Comparison of ENCODE assay signal across 8 cellular contexts in the genomic region with DNA sequence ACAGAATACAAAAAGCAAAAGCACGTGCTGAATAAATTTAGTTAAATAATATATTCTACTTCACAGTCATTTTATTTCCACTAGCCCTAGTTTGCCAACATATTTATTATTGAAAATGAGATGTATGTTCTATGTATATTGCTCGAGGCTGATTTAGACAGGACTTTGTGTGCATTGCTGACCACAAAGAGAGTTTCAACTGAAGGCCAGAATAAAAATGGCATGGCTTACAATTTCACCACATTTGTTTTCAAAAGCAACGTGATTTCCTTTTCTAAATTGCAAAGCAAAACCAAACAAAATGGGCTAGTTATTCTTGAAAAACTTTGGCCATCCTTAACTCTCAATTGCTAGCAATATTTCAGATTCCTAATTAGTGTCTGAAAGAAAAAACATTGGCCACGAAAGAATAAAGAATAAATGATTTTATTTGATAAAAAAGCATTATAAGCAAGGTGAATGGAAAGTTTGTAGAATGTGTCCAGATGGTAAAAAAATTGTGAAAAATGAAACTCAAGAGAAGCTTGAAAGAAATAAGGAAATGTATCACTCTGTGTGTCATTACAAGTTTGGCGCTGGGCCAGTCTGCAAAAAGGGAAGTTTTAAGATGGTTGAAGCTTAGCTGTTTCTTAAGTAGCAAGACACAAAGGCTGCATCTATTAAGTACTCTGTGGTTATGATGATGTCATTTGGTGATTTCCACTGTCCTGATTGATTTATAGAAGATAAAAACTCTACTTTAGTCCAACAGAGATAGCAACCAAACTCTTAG.
DNase-seq lines count a peak whose midpoint lies in the region; ATAC-seq and TF ChIP-seq lines count a peak whose summit lies in the region.

No MANE protein-coding gene starts in this region.

- no peak for TF ChIP-seq CTCF in colonic mucosa (IDR thresholded peaks at IDR 0.05)

- DNase-seq in activated CD4-positive, alpha-beta T cell treated with anti-CD3 and anti-CD28 coated beads, Interleukin-2, amount 50 U/mL, for 24 hours (ENCODE audit: low read depth in 1 of 2, low spot score in 1 of 2), result peak; percentile 10 to 59
- DNase-seq in activated CD4-positive, alpha-beta T cell treated with anti-CD3 and anti-CD28 coated beads, Interleukin-2, amount 50 U/mL, for 1 hour, result no peak
- peak; percentile 100 for DNase-seq in NOMO-1 treated with DMSO at 0.1 percent for 48 hours (lab: John Stamatoyannopoulos, UW; ENCODE audit: unreplicated experiment)
- peak; percentile 33 for DNase-seq in colonic mucosa
- DNase-seq in stimulated activated CD4-positive, alpha-beta T cell treated with anti-CD3 and anti-CD28 coated beads, Interleukin-12 subunit alpha, Interleukin-12 subunit beta, amount 100 ng/mL, for 24 hours (ENCODE audit: low read depth in 2 of 2), result peak; percentile 36 to 79
- DNase-seq in activated gamma-delta T cell (lab: John Stamatoyannopoulos, UW), result no peak
- no peak for DNase-seq in NCI-H2227 treated with DMSO at 0.1 percent for 48 hours (lab: John Stamatoyannopoulos, UW)

- no peaks in the 10 kb centered on the region for H3K36me3 ChIP-seq in colonic mucosa

- no peak overlapping the region for H3K9ac ChIP-seq in colonic mucosa (ENCODE audit: low read depth in 2 of 2, low read length in 2 of 2)

- ATAC-seq in HG02884 (IDR thresholded peaks at IDR 0.05; ENCODE audit: unreplicated experiment), result peak; percentile 95

- H3K27me3 ChIP-seq in colonic mucosa, result no peaks in the 10 kb centered on the region

- no peak overlapping the region for H3K4me3 ChIP-seq in colonic mucosa

- H3K4me1 ChIP-seq in colonic mucosa, result no peaks in the 10 kb centered on the region

- H3K9me3 ChIP-seq in colonic mucosa, result no peaks in the 10 kb centered on the region

- intact Hi-C loops in colonic mucosa (cut with DNase I), result no loop called here

- no peak overlapping the region for H3K27ac ChIP-seq in colonic mucosa

Comparison
In these comparisons a context has a peak if more than half of its experiments do, and no peak if none do; other contexts are left out.
1. DNase-seq: peak in activated CD4-positive, alpha-beta T cell treated with anti-CD3 and anti-CD28 coated beads, Interleukin-2, amount 50 U/mL, for 24 hours (2 of 2), NOMO-1 treated with DMSO at 0.1 percent for 48 hours (single experiment), colonic mucosa (single experiment) and stimulated activated CD4-positive, alpha-beta T cell treated with anti-CD3 and anti-CD28 coated beads, Interleukin-12 subunit alpha, Interleukin-12 subunit beta, amount 100 ng/mL, for 24 hours (2 of 2); none in activated CD4-positive, alpha-beta T cell treated with anti-CD3 and anti-CD28 coated beads, Interleukin-2, amount 50 U/mL, for 1 hour (single experiment), activated gamma-delta T cell (single experiment) and NCI-H2227 treated with DMSO at 0.1 percent for 48 hours (single experiment).